Comparison of ENCODE assay signal across 1 cellular context in genomic region chr19:32818536-32818935, GRCh38.
TF ChIP-seq lines count a peak whose summit lies in the region.

No MANE protein-coding gene starts in this region.

TF ChIP-seq in HepG2, 621 proteins besides CTCF, POLR2A, EP300 and RAD21:
- no peak for TF ChIP-seq TBX2 (CRISPR knock-in tag; IDR thresholded peaks at IDR 0.05; ENCODE audit: borderline replicate concordance)
- 0 out of 2 replicates have a peak, but pooled peaks have one; percentile 19 for TF ChIP-seq ARID4A (CRISPR knock-in tag; IDR thresholded peaks at IDR 0.05; ENCODE audit: borderline replicate concordance)
- TF ChIP-seq, protein P1, sequence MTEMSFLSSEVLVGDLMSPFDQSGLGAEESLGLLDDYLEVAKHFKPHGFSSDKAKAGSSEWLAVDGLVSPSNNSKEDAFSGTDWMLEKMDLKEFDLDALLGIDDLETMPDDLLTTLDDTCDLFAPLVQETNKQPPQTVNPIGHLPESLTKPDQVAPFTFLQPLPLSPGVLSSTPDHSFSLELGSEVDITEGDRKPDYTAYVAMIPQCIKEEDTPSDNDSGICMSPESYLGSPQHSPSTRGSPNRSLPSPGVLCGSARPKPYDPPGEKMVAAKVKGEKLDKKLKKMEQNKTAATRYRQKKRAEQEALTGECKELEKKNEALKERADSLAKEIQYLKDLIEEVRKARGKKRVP (CRISPR knock-in tag; IDR thresholded peaks at IDR 0.05): no peak
- TF ChIP-seq, protein P2, sequence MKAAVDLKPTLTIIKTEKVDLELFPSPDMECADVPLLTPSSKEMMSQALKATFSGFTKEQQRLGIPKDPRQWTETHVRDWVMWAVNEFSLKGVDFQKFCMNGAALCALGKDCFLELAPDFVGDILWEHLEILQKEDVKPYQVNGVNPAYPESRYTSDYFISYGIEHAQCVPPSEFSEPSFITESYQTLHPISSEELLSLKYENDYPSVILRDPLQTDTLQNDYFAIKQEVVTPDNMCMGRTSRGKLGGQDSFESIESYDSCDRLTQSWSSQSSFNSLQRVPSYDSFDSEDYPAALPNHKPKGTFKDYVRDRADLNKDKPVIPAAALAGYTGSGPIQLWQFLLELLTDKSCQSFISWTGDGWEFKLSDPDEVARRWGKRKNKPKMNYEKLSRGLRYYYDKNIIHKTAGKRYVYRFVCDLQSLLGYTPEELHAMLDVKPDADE (CRISPR knock-in tag; IDR thresholded peaks at IDR 0.05): no peak
- TF ChIP-seq, protein P3, sequence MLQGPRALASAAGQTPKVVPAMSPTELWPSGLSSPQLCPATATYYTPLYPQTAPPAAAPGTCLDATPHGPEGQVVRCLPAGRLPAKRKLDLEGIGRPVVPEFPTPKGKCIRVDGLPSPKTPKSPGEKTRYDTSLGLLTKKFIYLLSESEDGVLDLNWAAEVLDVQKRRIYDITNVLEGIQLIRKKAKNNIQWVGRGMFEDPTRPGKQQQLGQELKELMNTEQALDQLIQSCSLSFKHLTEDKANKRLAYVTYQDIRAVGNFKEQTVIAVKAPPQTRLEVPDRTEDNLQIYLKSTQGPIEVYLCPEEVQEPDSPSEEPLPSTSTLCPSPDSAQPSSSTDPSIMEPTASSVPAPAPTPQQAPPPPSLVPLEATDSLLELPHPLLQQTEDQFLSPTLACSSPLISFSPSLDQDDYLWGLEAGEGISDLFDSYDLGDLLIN (CRISPR knock-in tag; IDR thresholded peaks at IDR 0.05; ENCODE audit: borderline replicate concordance): no peak
- no peak for TF ChIP-seq ZNF510 (CRISPR knock-in tag; IDR thresholded peaks at IDR 0.05; ENCODE audit: low read depth)
